8 cellular contexts compared by ENCODE assay signal in genomic region chr7:151168022-151168786, GRCh38. TPM values are rescaled to one million over a fixed set of nuclear protein-coding genes. Genes with fewer than 3 reads are reported as not detected.
DNase-seq lines count a peak whose midpoint lies in the region; ATAC-seq, FAIRE-seq and TF ChIP-seq lines count a peak whose summit lies in the region.

No MANE protein-coding gene starts in this region.

- H3K9ac ChIP-seq in NT2/D1 (ENCODE audit: insufficient read length, low read depth): peak overlapping the region; percentile 64

- peak; percentile 54 to 79 (median 72) for TF ChIP-seq CTCF in heart left ventricle (IDR thresholded peaks at IDR 0.05)

- peak; percentile 70 for DNase-seq in AG20443 (ENCODE audit: low spot score)
- DNase-seq in NT2/D1 (ENCODE audit: low read depth, low spot score): peak; percentile 23
- DNase-seq in activated effector memory CD4-positive, alpha-beta T cell treated with Interleukin-2 at 50 U/mL for 16 hours: peak; percentile 51
- peak in 1 of 5 donors; percentile 74 for DNase-seq in heart left ventricle
- no peak for DNase-seq in skeletal muscle cell (ENCODE audit: low read depth)
- no peak for DNase-seq in H54 (ENCODE audit: insufficient read length, low spot score)
- no peak for DNase-seq in mucosa of gallbladder (ENCODE audit: low spot score)

- FAIRE-seq in H54 (lab: Jason Lieb, UNC): no peak

- H3K9me3 ChIP-seq in NT2/D1 (ENCODE audit: insufficient read depth, low read length): peaks cover 15% of the 10 kb centered on the region; the same call in 1 of the 2 replicates
- no peaks in the 10 kb centered on the region for H3K9me3 ChIP-seq in heart left ventricle

- H3K27me3 ChIP-seq in NT2/D1 (ENCODE audit: insufficient read depth, insufficient read length): peaks cover 76% of the 10 kb centered on the region
- peaks cover 11 to 84% (median 36%) of the 10 kb centered on the region in 9 donors for H3K27me3 ChIP-seq in heart left ventricle

- no peak overlapping the region for H3K27ac ChIP-seq in heart left ventricle

- no peaks in the 10 kb centered on the region for H3K36me3 ChIP-seq in NT2/D1 (ENCODE audit: insufficient read depth, insufficient read length, low read length)
- H3K36me3 ChIP-seq in heart left ventricle: no peaks in the 10 kb centered on the region

- ATAC-seq in GM21529 (IDR thresholded peaks at IDR 0.05; ENCODE audit: unreplicated experiment) (peak; percentile 68), heart left ventricle (peak in 3 of 4 donors; percentile 63 to 73 (median 68))

- intact Hi-C loops in heart left ventricle (cut with DNase I): loop anchor here in 3 of 10 donors (2.0 to 5.0 kb wide), 2 partner anchors 43 to 134 kb away; no protein-coding TSS in a partner anchor

- H3K4me3 ChIP-seq in NT2/D1 (ENCODE audit: insufficient read length, low read depth) (peak overlapping the region; percentile 30), heart left ventricle (peak overlapping the region; percentile 32 to 57 (median 51)), skeletal muscle cell (ENCODE audit: low read depth, low read length) (peak overlapping the region; percentile 35)

- 3 to 9% (median 4%) methylated on average over 27 to 51 of the region's 51 CpGs for WGBS in heart left ventricle, 4 donors

- no peaks in the 10 kb centered on the region for H3K4me1 ChIP-seq in NT2/D1 (ENCODE audit: insufficient read depth, insufficient read length)
- H3K4me1 ChIP-seq in heart left ventricle: peaks cover 0 to 38% (median 11%) of the 10 kb centered on the region in 12 donors

- TF ChIP-seq POLR2A in heart left ventricle (IDR thresholded peaks at IDR 0.05) (no peak), H54 (IDR thresholded peaks at IDR 0.05; ENCODE audit: low read depth, low read length) (no peak)

RNA-seq across cellular contexts. Expression of gene GBX1, which starts 0.7 kb away (rescaled TPM):
- total RNA-seq in heart left ventricle (under 1 TPM in 5 of 9 donors, not detected in 4; 0.29 to 0.52 (median 0.36) TPM), mucosa of gallbladder (not detected)
- under 1 TPM in 1 of 2 donors, not detected in 1; 0.27 TPM for polyA plus RNA-seq in heart left ventricle

RNA-seq across cellular contexts. Expression of gene ASB10, which starts 18.8 kb away (rescaled TPM):
- total RNA-seq in heart left ventricle (10 to 100 TPM; 13.1 to 36.4 (median 25.5) TPM), mucosa of gallbladder (not detected)
- polyA plus RNA-seq in heart left ventricle: 10 to 100 TPM in 1 of 2 donors, 1 to 10 TPM in 1; 6.9 to 37.1 TPM

RNA-seq across cellular contexts. Expression of gene H2BK1, which starts 42.1 kb away (rescaled TPM):
- total RNA-seq in heart left ventricle: not detected
- polyA plus RNA-seq in heart left ventricle: not detected
- not detected for total RNA-seq in mucosa of gallbladder

RNA-seq across cellular contexts. Expression of gene ABCF2, which starts 58.8 kb away (rescaled TPM):
- total RNA-seq in heart left ventricle (10 to 100 TPM; 23.7 to 48.8 (median 33.0) TPM), mucosa of gallbladder (25.3 TPM)
- 10 to 100 TPM; 15.9 to 58.4 TPM for polyA plus RNA-seq in heart left ventricle

Comparison
In these comparisons a context has a peak if more than half of its experiments do, and no peak if none do; other contexts are left out.
1. DNase-seq: peak in AG20443 (single experiment), NT2/D1 (single experiment) and activated effector memory CD4-positive, alpha-beta T cell treated with Interleukin-2 at 50 U/mL for 16 hours (single experiment); none in skeletal muscle cell (single experiment), H54 (single experiment) and mucosa of gallbladder (single experiment).
2. RNA of gene ASB10, which starts 18.8 kb away (total RNA-seq): 13.1 to 36.4 TPM in heart left ventricle; not detected in mucosa of gallbladder (single experiment); every median in the first group is over 10 times any median in the second.
3. Peak in every context shown above with its lines, with median percentiles within 50 percentile points of each other: H3K4me3 ChIP-seq.